Comparison of ENCODE assay signal across 26 cellular contexts in genomic region chr7:423312-424260, GRCh38.
"Had no signal": no experiment of that assay in that cellular context is flagged by ENCODE, and none has a peak within 500 bp of the region (broad histone marks: within the 10 kb centered on the region; RNA-seq: fewer than 3 reads in every experiment).

No MANE protein-coding gene starts in this region.

- H3K36me3 ChIP-seq: colonic mucosa, left lung, neutrophil, pancreas, tibial nerve, vagina had no signal

- H3K27ac ChIP-seq: colonic mucosa, epithelial cell of prostate, left lung, neutrophil, pancreas, vagina had no signal

- DNase-seq: activated CD4-positive, alpha-beta T cell treated with anti-CD3 and anti-CD28 coated beads for 48 hours; activated CD4-positive, CD25-positive, alpha-beta regulatory T cell; activated CD8-positive, alpha-beta T cell treated with anti-CD3 and anti-CD28 coated beads for 36 hours; activated naive CD4-positive, alpha-beta T cell; activated naive CD8-positive, alpha-beta T cell treated with anti-CD3 and anti-CD28 coated beads, Interleukin-2, amount 10 ng/mL, durations not matched to agents 7 days and 5 days; activated T-cell treated with anti-CD3 and anti-CD28 coated beads, Interleukin-2, amount 50 U/mL, for 1 hour; central memory CD4-positive, alpha-beta T cell; colonic mucosa; endodermal cell; foreskin fibroblast; glutamatergic neuron; mesenchymal stem cell; naive thymus-derived CD8-positive, alpha-beta T cell; stimulated activated CD4-positive, alpha-beta T cell treated with anti-CD3 and anti-CD28 coated beads, Interleukin-12 subunit alpha, Interleukin-12 subunit beta, amount 100 ng/mL, for 4 hours; stimulated activated CD4-positive, alpha-beta T cell treated with anti-CD3 and anti-CD28 coated beads, Interleukin-2, amount 100 ng/mL, for 24 hours; T-cell had no signal

- H3K36me3 Mint-ChIP-seq: activated naive CD8-positive, alpha-beta T cell treated with anti-CD3 and anti-CD28 coated beads, Interleukin-2, amount 10 ng/mL, durations not matched to agents 7 days and 5 days; brain; naive thymus-derived CD8-positive, alpha-beta T cell; T-cell had no signal

- H3K27me3 ChIP-seq: colonic mucosa, neutrophil, pancreas, tibial nerve, vagina had no signal

- H3K4me1 ChIP-seq: colonic mucosa, left lung, pancreas had no signal

- H3K4me1 Mint-ChIP-seq: activated naive CD8-positive, alpha-beta T cell treated with anti-CD3 and anti-CD28 coated beads, Interleukin-2, amount 10 ng/mL, durations not matched to agents 7 days and 5 days; activated T-helper 17 cell treated with anti-CD3 and anti-CD28 coated beads, Interleukin-2, amount 50 U/mL, for 72 hours; endodermal cell; naive thymus-derived CD8-positive, alpha-beta T cell; T-cell had no signal

- H3K27me3 Mint-ChIP-seq: activated CD8-positive, alpha-beta T cell treated with anti-CD3 and anti-CD28 coated beads for 36 hours; activated naive CD8-positive, alpha-beta T cell treated with anti-CD3 and anti-CD28 coated beads, Interleukin-2, amount 10 ng/mL, durations not matched to agents 7 days and 5 days; activated T-helper 17 cell treated with anti-CD3 and anti-CD28 coated beads, Interleukin-2, amount 50 U/mL, for 72 hours; brain; naive thymus-derived CD8-positive, alpha-beta T cell; stimulated activated naive CD8-positive, alpha-beta T cell treated with anti-CD3 and anti-CD28 coated beads, Interleukin-15, Interleukin-2, amounts not matched to agents 100 ng/mL and 50 ng/mL, for 24 hours; T-cell had no signal

- FAIRE-seq: keratinocyte, pancreas had no signal

- H3K9me3 ChIP-seq: colonic mucosa, neutrophil, pancreas, vagina had no signal

- H3K9me3 Mint-ChIP-seq: activated CD8-positive, alpha-beta T cell treated with anti-CD3 and anti-CD28 coated beads for 36 hours; activated naive CD8-positive, alpha-beta T cell treated with anti-CD3 and anti-CD28 coated beads, Interleukin-2, amount 10 ng/mL, durations not matched to agents 7 days and 5 days; activated T-helper 17 cell treated with anti-CD3 and anti-CD28 coated beads, Interleukin-2, amount 50 U/mL, for 72 hours; stimulated activated naive CD8-positive, alpha-beta T cell treated with anti-CD3 and anti-CD28 coated beads, Interleukin-15, Interleukin-2, amounts not matched to agents 100 ng/mL and 50 ng/mL, for 24 hours had no signal

- H3K4me3 Mint-ChIP-seq: activated CD8-positive, alpha-beta T cell treated with anti-CD3 and anti-CD28 coated beads for 36 hours; activated naive CD8-positive, alpha-beta T cell treated with anti-CD3 and anti-CD28 coated beads, Interleukin-2, amount 10 ng/mL, durations not matched to agents 7 days and 5 days; activated T-helper 17 cell treated with anti-CD3 and anti-CD28 coated beads, Interleukin-2, amount 50 U/mL, for 72 hours; brain; endodermal cell; naive thymus-derived CD8-positive, alpha-beta T cell; stimulated activated naive CD8-positive, alpha-beta T cell treated with anti-CD3 and anti-CD28 coated beads, Interleukin-15, Interleukin-2, amounts not matched to agents 100 ng/mL and 50 ng/mL, for 24 hours; T-cell had no signal

- ATAC-seq: activated CD8-positive, alpha-beta T cell treated with anti-CD3 and anti-CD28 coated beads for 36 hours; activated T-helper 17 cell treated with anti-CD3 and anti-CD28 coated beads, Interleukin-2, amount 50 U/mL, for 72 hours; left lung; naive thymus-derived CD8-positive, alpha-beta T cell; pancreas; T-cell had no signal

- H3K27ac Mint-ChIP-seq: activated CD8-positive, alpha-beta T cell treated with anti-CD3 and anti-CD28 coated beads for 36 hours; activated naive CD8-positive, alpha-beta T cell treated with anti-CD3 and anti-CD28 coated beads, Interleukin-2, amount 10 ng/mL, durations not matched to agents 7 days and 5 days; activated T-helper 17 cell treated with anti-CD3 and anti-CD28 coated beads, Interleukin-2, amount 50 U/mL, for 72 hours; brain; endodermal cell; stimulated activated naive CD8-positive, alpha-beta T cell treated with anti-CD3 and anti-CD28 coated beads, Interleukin-15, Interleukin-2, amounts not matched to agents 100 ng/mL and 50 ng/mL, for 24 hours; T-cell had no signal

- H3K4me3 ChIP-seq: colonic mucosa, left lung, pancreas, tibial nerve, vagina had no signal
